ENCODE assay signal across 1 cellular context in the genomic region with DNA sequence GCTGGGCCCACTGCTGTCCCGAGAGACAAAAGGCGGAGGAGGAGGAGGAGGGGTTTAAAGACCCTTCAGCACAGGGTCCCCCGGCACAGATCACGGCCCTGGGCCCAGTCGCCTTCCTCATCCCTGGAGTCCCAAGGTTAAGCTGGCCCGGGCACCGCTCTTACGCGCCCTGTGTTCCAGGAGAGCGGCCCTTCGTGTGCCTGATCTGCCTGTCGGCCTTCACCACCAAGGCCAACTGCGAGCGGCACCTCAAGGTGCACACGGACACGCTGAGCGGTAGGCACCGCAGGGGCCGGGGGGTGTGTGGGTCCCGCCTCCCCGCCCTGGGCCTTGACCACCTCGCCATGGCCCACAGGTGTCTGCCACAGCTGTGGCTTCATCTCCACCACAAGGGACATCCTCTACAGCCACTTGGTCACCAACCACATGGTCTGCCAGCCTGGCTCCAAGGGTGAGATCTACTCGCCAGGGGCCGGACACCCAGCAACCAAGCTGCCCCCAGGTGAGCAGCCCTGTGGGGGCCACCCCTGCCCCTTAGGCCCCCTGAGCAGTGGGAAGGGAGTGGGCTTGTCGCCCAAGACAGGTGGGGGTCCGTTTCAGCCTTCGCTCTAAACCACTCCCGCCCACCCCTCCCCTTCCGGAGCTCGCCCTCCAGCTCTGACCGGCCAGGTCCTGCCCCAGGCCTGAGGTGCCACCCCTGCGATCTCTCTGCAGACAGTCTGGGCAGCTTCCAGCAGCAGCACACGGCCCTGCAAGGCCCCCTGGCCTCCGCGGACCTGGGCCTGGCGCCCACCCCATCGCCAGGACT.
A peak's percentile ranks its signal among the peaks of the same experiment; 100 is the strongest.
TF ChIP-seq lines count a peak whose summit lies in the region.

No MANE protein-coding gene starts in this region.

TF ChIP-seq in H1, 55 proteins besides CTCF, POLR2A, EP300 and RAD21 (continued from another document):
- TF ChIP-seq, protein P1, sequence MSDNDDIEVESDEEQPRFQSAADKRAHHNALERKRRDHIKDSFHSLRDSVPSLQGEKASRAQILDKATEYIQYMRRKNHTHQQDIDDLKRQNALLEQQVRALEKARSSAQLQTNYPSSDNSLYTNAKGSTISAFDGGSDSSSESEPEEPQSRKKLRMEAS (IDR thresholded peaks at IDR 0.05), result 0 out of 2 replicates have a peak, but pooled peaks have one; percentile 2
TF ChIP-seq in H1: peak in this region for 1.
